ENCODE assay signal across 13 cellular contexts in the genomic region with DNA sequence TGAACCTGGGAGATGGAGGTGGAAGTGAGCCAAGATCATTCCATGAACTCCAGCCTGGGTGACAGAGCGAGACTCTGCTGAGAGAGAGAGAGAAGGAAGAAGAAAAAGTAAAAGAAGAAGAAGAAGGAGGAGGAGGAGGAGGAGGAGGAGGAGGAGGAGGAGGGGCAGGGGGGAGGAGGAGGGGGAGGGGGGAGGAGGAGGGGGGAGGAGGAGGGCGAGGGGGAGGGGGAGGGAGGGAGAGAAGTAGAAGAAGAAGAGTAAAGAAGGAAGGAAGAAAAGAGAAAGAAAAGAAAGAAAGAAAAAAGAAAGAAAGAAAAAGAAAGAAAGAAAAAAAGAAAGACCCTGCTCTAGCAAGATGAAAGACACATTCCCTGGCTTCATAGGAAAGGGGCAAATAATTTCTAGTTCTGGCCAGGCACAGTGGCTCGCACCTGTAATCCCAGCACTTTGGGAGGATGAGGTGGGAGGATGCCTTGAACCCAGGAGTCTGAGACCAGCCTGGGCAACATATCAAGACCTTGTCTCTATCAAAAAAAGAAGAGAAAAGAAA. TPM values are rescaled to one million over a fixed set of nuclear protein-coding genes. Genes with fewer than 3 reads are reported as not detected.
DNase-seq lines count a peak whose midpoint lies in the region; ATAC-seq, FAIRE-seq and TF ChIP-seq lines count a peak whose summit lies in the region.
"Had no signal": no experiment of that assay in that cellular context is flagged by ENCODE, and none has a peak within 500 bp of the region (broad histone marks: within the 10 kb centered on the region; RNA-seq: fewer than 3 reads in every experiment).

No MANE protein-coding gene starts in this region.

- no peak for ATAC-seq in HepG2
- ATAC-seq in right lobe of liver: no peak
- ATAC-seq in left lung: no peak
- no peak for ATAC-seq in upper lobe of right lung
- ATAC-seq in esophagus mucosa: no peak

- TF ChIP-seq POLR2A in HepG2 (IDR thresholded peaks at IDR 0.05; ENCODE audit: insufficient read depth in 1 of 2, low read depth in 2 of 2, low read length in 2 of 2) (no peak), right lobe of liver (IDR thresholded peaks at IDR 0.05) (no peak)

- no peak overlapping the region for H3K4me2 ChIP-seq in HepG2 (ENCODE audit: low read depth, low read length)
- H3K4me2 ChIP-seq: SK-N-SH had no signal

- TF ChIP-seq RAD21 in HepG2 (CRISPR knock-in tag; IDR thresholded peaks at IDR 0.05): no peak

- H3K4me3 ChIP-seq in HepG2 (replicated peaks in 1 of 3; ENCODE audit: insufficient read depth in 1 of 3, low read depth in 2 of 3, low read length in 3 of 3) (no peak overlapping the region), right lobe of liver (no peak overlapping the region), left lung (no peak overlapping the region), upper lobe of right lung (no peak overlapping the region)
- H3K4me3 ChIP-seq: HAP-1 had no signal

- in situ Hi-C loops in HepG2 (cut with HindIII; ENCODE audit: extremely low pct_ligation_motif_present, low pct_unique_long_range_greater_than_20kb): no loop called here

- CTCF ChIA-PET in HepG2 (lab: Yijun Ruan, JAX; ENCODE audit: low intra/inter-chr PET ratio, low total read pairs): no interaction called here
- CTCF ChIA-PET in activated CD4-positive, alpha-beta memory T cell treated with anti-CD3 and anti-CD28 coated beads, Interleukin-2, amount 10 ng/mL, durations not matched to agents 7 days and 5 days (lab: Charles Lee): interaction anchor here (0.8 to 3.1 kb wide), 8 partner anchors 9 to 268 kb away, joined by 4 to 23 read pairs (median 6); a partner anchor contains a TSS

- H2AFZ ChIP-seq in HepG2 (ENCODE audit: low read length): no peak overlapping the region

- FAIRE-seq in HepG2 (lab: Jason Lieb, UNC): no peak
- FAIRE-seq: small intestine had no signal

- no peak for TF ChIP-seq CTCF in HepG2 (CRISPR knock-in tag; IDR thresholded peaks at IDR 0.05)
- no peak for TF ChIP-seq CTCF in right lobe of liver (IDR thresholded peaks at IDR 0.05)
- TF ChIP-seq CTCF in left lung (IDR thresholded peaks at IDR 0.05): no peak
- TF ChIP-seq CTCF in upper lobe of right lung (IDR thresholded peaks at IDR 0.05): no peak

- intact Hi-C loops in HepG2 (cut with micrococcal nuclease; ENCODE audit: unreplicated experiment) (no loop called here), right lobe of liver (cut with DNase I) (no loop called here), left lung (cut with DNase I) (no loop called here), upper lobe of right lung (cut with DNase I) (no loop called here)

- no TSS peak for BruUV-seq in HepG2 (replicated peaks; lab: Mats Ljungman, UMichigan)

- H3K9me3 ChIP-seq in HepG2 (ENCODE audit: low read length): no peaks in the 10 kb centered on the region
- H3K9me3 ChIP-seq in right lobe of liver: no peaks in the 10 kb centered on the region
- H3K9me3 ChIP-seq in left lung: no peaks in the 10 kb centered on the region
- H3K9me3 ChIP-seq in upper lobe of right lung: no peaks in the 10 kb centered on the region
- H3K9me3 ChIP-seq: HAP-1, SK-N-SH had no signal

- H3K36me3 Mint-ChIP-seq in activated CD4-positive, alpha-beta memory T cell treated with anti-CD3 and anti-CD28 coated beads, Interleukin-2, amount 10 ng/mL, durations not matched to agents 7 days and 5 days (ENCODE audit: low read depth): no peaks in the 10 kb centered on the region

- H4K20me1 ChIP-seq in HepG2 (ENCODE audit: insufficient read depth, low read length): no peaks in the 10 kb centered on the region

- peak overlapping the region; percentile 66 for H3K4me3 Mint-ChIP-seq in activated CD4-positive, alpha-beta memory T cell treated with anti-CD3 and anti-CD28 coated beads, Interleukin-2, amount 10 ng/mL, durations not matched to agents 7 days and 5 days

- no peak overlapping the region for H3K27ac ChIP-seq in HepG2 (ENCODE audit: extremely low read length, insufficient read depth, low read length)
- H3K27ac ChIP-seq in right lobe of liver: peak overlapping the region in 1 of 3 donors; percentile 49
- peak overlapping the region; percentile 4 to 77 for H3K27ac ChIP-seq in left lung
- H3K27ac ChIP-seq in upper lobe of right lung: peak overlapping the region; percentile 78

- DNase-seq in HepG2 (ENCODE audit: low spot score) (no peak), right lobe of liver (no peak), left lung (no peak), upper lobe of right lung (no peak), putamen (ENCODE audit: low spot score) (no peak), activated gamma-delta T cell treated with Interleukin-2 at 50 U/mL for 16 hours (no peak)
- no peak for DNase-seq in activated CD4-positive, alpha-beta memory T cell treated with anti-CD3 and anti-CD28 coated beads, Interleukin-2, amount 10 ng/mL, durations not matched to agents 7 days and 5 days
- DNase-seq: NCI-H1436, occipital lobe, SK-N-SH had no signal

- H3K9me3 Mint-ChIP-seq in activated CD4-positive, alpha-beta memory T cell treated with anti-CD3 and anti-CD28 coated beads, Interleukin-2, amount 10 ng/mL, durations not matched to agents 7 days and 5 days: no peaks in the 10 kb centered on the region

- no peaks in the 10 kb centered on the region for H3K27me3 Mint-ChIP-seq in activated CD4-positive, alpha-beta memory T cell treated with anti-CD3 and anti-CD28 coated beads, Interleukin-2, amount 10 ng/mL, durations not matched to agents 7 days and 5 days

- H3K9ac ChIP-seq in HepG2 (ENCODE audit: insufficient read depth, low read depth, low read length): no peak overlapping the region
- H3K9ac ChIP-seq: SK-N-SH had no signal

- no peaks in the 10 kb centered on the region for H3K79me2 ChIP-seq in HepG2 (ENCODE audit: insufficient read depth, low read length)

- no peaks in the 10 kb centered on the region for H3K36me3 ChIP-seq in HepG2 (replicated peaks in 1 of 2; ENCODE audit: control insufficient read depth in 1 of 2, insufficient read depth in 2 of 2, low read length in 2 of 2)
- H3K36me3 ChIP-seq in right lobe of liver: no peaks in the 10 kb centered on the region
- no peaks in the 10 kb centered on the region for H3K36me3 ChIP-seq in left lung
- H3K36me3 ChIP-seq in upper lobe of right lung: no peaks in the 10 kb centered on the region
- H3K36me3 ChIP-seq: HAP-1 had no signal

- peak overlapping the region; percentile 98 for H3K27ac Mint-ChIP-seq in activated CD4-positive, alpha-beta memory T cell treated with anti-CD3 and anti-CD28 coated beads, Interleukin-2, amount 10 ng/mL, durations not matched to agents 7 days and 5 days

- H3K4me1 Mint-ChIP-seq in activated CD4-positive, alpha-beta memory T cell treated with anti-CD3 and anti-CD28 coated beads, Interleukin-2, amount 10 ng/mL, durations not matched to agents 7 days and 5 days: peaks cover 87% of the 10 kb centered on the region

- peaks cover 1 to 18% of the 10 kb centered on the region in 2 experiments; a peak in 3 of 5 replicates for H3K27me3 ChIP-seq in HepG2 (ENCODE audit: control insufficient read depth in 1 of 2, insufficient read depth in 2 of 2, low read length in 2 of 2)
- H3K27me3 ChIP-seq in right lobe of liver: no peaks in the 10 kb centered on the region
- H3K27me3 ChIP-seq in left lung: no peaks in the 10 kb centered on the region
- H3K27me3 ChIP-seq in upper lobe of right lung: no peaks in the 10 kb centered on the region

- TF ChIP-seq EP300 in HepG2 (IDR thresholded peaks at IDR 0.05; ENCODE audit: low read depth in 2 of 2, low read length in 2 of 2) (no peak), HepG2 (CRISPR knock-in tag; IDR thresholded peaks at IDR 0.05; ENCODE audit: borderline replicate concordance) (no peak)

- 75% methylated on average over 2 of the region's 3 CpGs for WGBS in HepG2 (ENCODE audit: low lambda C conversion rate)
- 87% methylated on average over 2 of the region's 3 CpGs for WGBS in right lobe of liver (ENCODE audit: insufficient coverage, low coverage, low lambda C conversion rate, missing lambda C conversion rate)

- peaks cover 29% of the 10 kb centered on the region for H3K4me1 ChIP-seq in HepG2 (ENCODE audit: insufficient read depth, low read length)
- peaks cover 0 to 20% (median 4%) of the 10 kb centered on the region in 4 donors for H3K4me1 ChIP-seq in right lobe of liver
- peaks cover 0 to 59% of the 10 kb centered on the region in 2 donors for H3K4me1 ChIP-seq in left lung
- H3K4me1 ChIP-seq in upper lobe of right lung: peaks cover 17% of the 10 kb centered on the region
- H3K4me1 ChIP-seq: HAP-1 had no signal

- POLR2A ChIA-PET in HepG2 (lab: Yijun Ruan, JAX): no interaction called here
- POLR2A ChIA-PET in activated CD4-positive, alpha-beta memory T cell treated with anti-CD3 and anti-CD28 coated beads, Interleukin-2, amount 10 ng/mL, durations not matched to agents 7 days and 5 days (lab: Charles Lee): interaction anchor here (0.9 to 15.7 kb wide), 17 partner anchors 8 to 267 kb away, joined by 3 to 302 read pairs (median 8); a partner anchor contains a TSS

RNA-seq across cellular contexts. Expression of a gene that starts 23.6 kb away (rescaled TPM):
- total RNA-seq in HepG2 (2016; rRNA removed; fragmentation: Illumina TruSeq; extraction: Trizol): 3.3 and 5.3 TPM in 2 replicates
- 5.4 and 8.1 TPM in 2 replicates for total RNA-seq in HepG2 (2016; cell fraction: cytosol; rRNA removed; fragmentation: Illumina TruSeq; extraction: Trizol; ENCODE audit: low read depth)
- total RNA-seq in HepG2 (2016; cell fraction: insoluble cytoplasmic fraction; rRNA removed; fragmentation: Illumina TruSeq; extraction: Trizol): 2.8 and 4.2 TPM in 2 replicates
- 9.1 and 10.9 TPM in 2 replicates for total RNA-seq in HepG2 (2016; cell fraction: membrane; rRNA removed; fragmentation: Illumina TruSeq; extraction: Trizol)
- total RNA-seq in HepG2 (2016; cell fraction: nucleus; rRNA removed; fragmentation: Illumina TruSeq; extraction: Trizol): 5.6 and 5.7 TPM in 2 replicates
- polyA plus RNA-seq in HepG2 (2011; rRNA removed): 6.3 and 9.4 TPM in 2 replicates
- polyA plus RNA-seq in HepG2 (2011; cell fraction: cytosol; rRNA removed): 5.3 and 8.4 TPM in 2 replicates
- polyA plus RNA-seq in HepG2 (2011; cell fraction: nucleus; rRNA removed): 30.3 and 31.6 TPM in 2 replicates
- polyA plus RNA-seq in HepG2 (2012): 6.5 and 7.4 TPM in 2 replicates
- polyA plus RNA-seq in HepG2 (2016; cell fraction: cytosol; fragmentation: Illumina TruSeq; extraction: Trizol; ENCODE audit: low read depth): 5.5 and 7.8 TPM in 2 replicates
- polyA plus RNA-seq in HepG2 (2016; cell fraction: insoluble cytoplasmic fraction; fragmentation: Illumina TruSeq; extraction: Trizol; ENCODE audit: low read depth): 5.2 and 6.3 TPM in 2 replicates
- 7.1 and 9.9 TPM in 2 replicates for polyA plus RNA-seq in HepG2 (2016; cell fraction: membrane; fragmentation: Illumina TruSeq; extraction: Trizol; ENCODE audit: low read depth)
- 8.1 and 8.6 TPM in 2 replicates for polyA plus RNA-seq in HepG2 (2016; cell fraction: nucleus; fragmentation: Illumina TruSeq; extraction: Trizol; ENCODE audit: insufficient read depth, low read depth)
- 3.9 and 31.0 TPM in 2 replicates for polyA minus RNA-seq in HepG2 (2011; rRNA and poly(A)+ RNA removed; ENCODE audit: low replicate concordance)
- polyA minus RNA-seq in HepG2 (2011; cell fraction: cytosol; rRNA and poly(A)+ RNA removed): 12.0 and 14.0 TPM in 2 replicates
- polyA minus RNA-seq in HepG2 (2011; cell fraction: nucleus; rRNA and poly(A)+ RNA removed): 44.8 and 46.1 TPM in 2 replicates
- 10 to 100 TPM in 3 of 6 experiments, 1 to 10 TPM in 2, under 1 TPM in 1; 0.88 to 26.6 (median 10.9) TPM for total RNA-seq in right lobe of liver
- total RNA-seq in activated CD4-positive, alpha-beta memory T cell treated with anti-CD3 and anti-CD28 coated beads, Interleukin-2, amount 10 ng/mL, durations not matched to agents 7 days and 5 days: 100 to 1,000 TPM; 136 to 142 TPM
- total RNA-seq in left lung: 10 to 100 TPM; 11.8 to 21.4 TPM
- 15.3 TPM for total RNA-seq in upper lobe of right lung
- total RNA-seq in esophagus mucosa: 2.8 TPM
- total RNA-seq: occipital lobe had no signal

RNA-seq across cellular contexts. Expression of a gene that starts 36.7 kb away (rescaled TPM):
- total RNA-seq in HepG2 (2016; rRNA removed; fragmentation: Illumina TruSeq; extraction: Trizol) (not detected in 2 replicates), right lobe of liver (not detected), left lung (not detected), upper lobe of right lung (not detected), esophagus mucosa (not detected)
- not detected in 2 replicates for total RNA-seq in HepG2 (2016; cell fraction: cytosol; rRNA removed; fragmentation: Illumina TruSeq; extraction: Trizol; ENCODE audit: low read depth)
- total RNA-seq in HepG2 (2016; cell fraction: insoluble cytoplasmic fraction; rRNA removed; fragmentation: Illumina TruSeq; extraction: Trizol): not detected in 2 replicates
- total RNA-seq in HepG2 (2016; cell fraction: membrane; rRNA removed; fragmentation: Illumina TruSeq; extraction: Trizol): not detected in 2 replicates
- total RNA-seq in HepG2 (2016; cell fraction: nucleus; rRNA removed; fragmentation: Illumina TruSeq; extraction: Trizol): not detected in 2 replicates
- not detected in 2 replicates for polyA plus RNA-seq in HepG2 (2011; rRNA removed)
- not detected in 2 replicates for polyA plus RNA-seq in HepG2 (2011; cell fraction: cytosol; rRNA removed)
- not detected in 2 replicates for polyA plus RNA-seq in HepG2 (2011; cell fraction: nucleus; rRNA removed)
- polyA plus RNA-seq in HepG2 (2012): not detected in 2 replicates
- polyA plus RNA-seq in HepG2 (2016; cell fraction: cytosol; fragmentation: Illumina TruSeq; extraction: Trizol; ENCODE audit: low read depth): not detected in 2 replicates
- not detected in 2 replicates for polyA plus RNA-seq in HepG2 (2016; cell fraction: insoluble cytoplasmic fraction; fragmentation: Illumina TruSeq; extraction: Trizol; ENCODE audit: low read depth)
- not detected in 2 replicates for polyA plus RNA-seq in HepG2 (2016; cell fraction: membrane; fragmentation: Illumina TruSeq; extraction: Trizol; ENCODE audit: low read depth)
- polyA plus RNA-seq in HepG2 (2016; cell fraction: nucleus; fragmentation: Illumina TruSeq; extraction: Trizol; ENCODE audit: insufficient read depth, low read depth): not detected in 2 replicates
- polyA minus RNA-seq in HepG2 (2011; rRNA and poly(A)+ RNA removed; ENCODE audit: low replicate concordance): not detected in 2 replicates
- polyA minus RNA-seq in HepG2 (2011; cell fraction: cytosol; rRNA and poly(A)+ RNA removed): not detected in 2 replicates
- polyA minus RNA-seq in HepG2 (2011; cell fraction: nucleus; rRNA and poly(A)+ RNA removed): not detected in 2 replicates
- total RNA-seq in activated CD4-positive, alpha-beta memory T cell treated with anti-CD3 and anti-CD28 coated beads, Interleukin-2, amount 10 ng/mL, durations not matched to agents 7 days and 5 days: not detected
- total RNA-seq: occipital lobe had no signal
- polyA plus RNA-seq: SK-N-SH, small intestine had no signal

RNA-seq across cellular contexts. Expression of a gene that starts 41.1 kb away (rescaled TPM):
- total RNA-seq in HepG2 (2016; rRNA removed; fragmentation: Illumina TruSeq; extraction: Trizol): not detected in 2 replicates
- not detected in 2 replicates for total RNA-seq in HepG2 (2016; cell fraction: cytosol; rRNA removed; fragmentation: Illumina TruSeq; extraction: Trizol; ENCODE audit: low read depth)
- not detected in 2 replicates for total RNA-seq in HepG2 (2016; cell fraction: insoluble cytoplasmic fraction; rRNA removed; fragmentation: Illumina TruSeq; extraction: Trizol)
- not detected in 2 replicates for total RNA-seq in HepG2 (2016; cell fraction: membrane; rRNA removed; fragmentation: Illumina TruSeq; extraction: Trizol)
- total RNA-seq in HepG2 (2016; cell fraction: nucleus; rRNA removed; fragmentation: Illumina TruSeq; extraction: Trizol): not detected in 2 replicates
- not detected in 2 replicates for polyA plus RNA-seq in HepG2 (2011; rRNA removed)
- polyA plus RNA-seq in HepG2 (2011; cell fraction: cytosol; rRNA removed): not detected in 2 replicates
- polyA plus RNA-seq in HepG2 (2011; cell fraction: nucleus; rRNA removed): not detected in 2 replicates
- not detected in 2 replicates for polyA plus RNA-seq in HepG2 (2012)
- not detected in 2 replicates for polyA plus RNA-seq in HepG2 (2016; cell fraction: cytosol; fragmentation: Illumina TruSeq; extraction: Trizol; ENCODE audit: low read depth)
- polyA plus RNA-seq in HepG2 (2016; cell fraction: insoluble cytoplasmic fraction; fragmentation: Illumina TruSeq; extraction: Trizol; ENCODE audit: low read depth): not detected in 2 replicates
- polyA plus RNA-seq in HepG2 (2016; cell fraction: membrane; fragmentation: Illumina TruSeq; extraction: Trizol; ENCODE audit: low read depth): not detected in 2 replicates
- not detected in 2 replicates for polyA plus RNA-seq in HepG2 (2016; cell fraction: nucleus; fragmentation: Illumina TruSeq; extraction: Trizol; ENCODE audit: insufficient read depth, low read depth)
- not detected in 2 replicates for polyA minus RNA-seq in HepG2 (2011; rRNA and poly(A)+ RNA removed; ENCODE audit: low replicate concordance)
- not detected in 2 replicates for polyA minus RNA-seq in HepG2 (2011; cell fraction: cytosol; rRNA and poly(A)+ RNA removed)
- polyA minus RNA-seq in HepG2 (2011; cell fraction: nucleus; rRNA and poly(A)+ RNA removed): 2.8 TPM in 1 of 2 replicates, not detected in the other
- total RNA-seq in right lobe of liver: not detected
- total RNA-seq in activated CD4-positive, alpha-beta memory T cell treated with anti-CD3 and anti-CD28 coated beads, Interleukin-2, amount 10 ng/mL, durations not matched to agents 7 days and 5 days: not detected
- total RNA-seq in left lung: not detected
- total RNA-seq in upper lobe of right lung: not detected
- not detected for total RNA-seq in esophagus mucosa
- total RNA-seq: occipital lobe had no signal
- polyA plus RNA-seq: SK-N-SH, small intestine had no signal

RNA-seq across cellular contexts. Expression of a gene that starts 43.9 kb away (rescaled TPM):
- not detected in 2 replicates for total RNA-seq in HepG2 (2016; rRNA removed; fragmentation: Illumina TruSeq; extraction: Trizol)
- 0.61 TPM in 1 of 2 replicates, not detected in the other for total RNA-seq in HepG2 (2016; cell fraction: cytosol; rRNA removed; fragmentation: Illumina TruSeq; extraction: Trizol; ENCODE audit: low read depth)
- not detected in 2 replicates for total RNA-seq in HepG2 (2016; cell fraction: insoluble cytoplasmic fraction; rRNA removed; fragmentation: Illumina TruSeq; extraction: Trizol)
- total RNA-seq in HepG2 (2016; cell fraction: membrane; rRNA removed; fragmentation: Illumina TruSeq; extraction: Trizol): 0.28 and 0.52 TPM in 2 replicates
- total RNA-seq in HepG2 (2016; cell fraction: nucleus; rRNA removed; fragmentation: Illumina TruSeq; extraction: Trizol): not detected in 2 replicates
- 0.54 TPM in 1 of 2 replicates, not detected in the other for polyA plus RNA-seq in HepG2 (2011; rRNA removed)
- 0.19 and 0.26 TPM in 2 replicates for polyA plus RNA-seq in HepG2 (2011; cell fraction: cytosol; rRNA removed)
- not detected in 2 replicates for polyA plus RNA-seq in HepG2 (2011; cell fraction: nucleus; rRNA removed)
- not detected in 2 replicates for polyA plus RNA-seq in HepG2 (2012)
- 1.6 and 2.0 TPM in 2 replicates for polyA plus RNA-seq in HepG2 (2016; cell fraction: cytosol; fragmentation: Illumina TruSeq; extraction: Trizol; ENCODE audit: low read depth)
- 0.56 TPM in 1 of 2 replicates, not detected in the other for polyA plus RNA-seq in HepG2 (2016; cell fraction: insoluble cytoplasmic fraction; fragmentation: Illumina TruSeq; extraction: Trizol; ENCODE audit: low read depth)
- 0.55 and 0.73 TPM in 2 replicates for polyA plus RNA-seq in HepG2 (2016; cell fraction: membrane; fragmentation: Illumina TruSeq; extraction: Trizol; ENCODE audit: low read depth)
- polyA plus RNA-seq in HepG2 (2016; cell fraction: nucleus; fragmentation: Illumina TruSeq; extraction: Trizol; ENCODE audit: insufficient read depth, low read depth): not detected in 2 replicates
- polyA minus RNA-seq in HepG2 (2011; rRNA and poly(A)+ RNA removed; ENCODE audit: low replicate concordance): not detected in 2 replicates
- polyA minus RNA-seq in HepG2 (2011; cell fraction: cytosol; rRNA and poly(A)+ RNA removed): not detected in 2 replicates
- polyA minus RNA-seq in HepG2 (2011; cell fraction: nucleus; rRNA and poly(A)+ RNA removed): not detected in 2 replicates
- total RNA-seq in right lobe of liver: not detected
- not detected for total RNA-seq in activated CD4-positive, alpha-beta memory T cell treated with anti-CD3 and anti-CD28 coated beads, Interleukin-2, amount 10 ng/mL, durations not matched to agents 7 days and 5 days
- total RNA-seq in left lung: not detected
- not detected for total RNA-seq in upper lobe of right lung
- not detected for total RNA-seq in esophagus mucosa
- total RNA-seq: occipital lobe had no signal
- polyA plus RNA-seq: SK-N-SH, small intestine had no signal

RNA-seq across cellular contexts. Expression of a gene that starts 48.8 kb away (rescaled TPM):
- total RNA-seq in HepG2 (2016; rRNA removed; fragmentation: Illumina TruSeq; extraction: Trizol) (not detected in 2 replicates), right lobe of liver (not detected), left lung (not detected), upper lobe of right lung (not detected), esophagus mucosa (not detected)
- total RNA-seq in HepG2 (2016; cell fraction: cytosol; rRNA removed; fragmentation: Illumina TruSeq; extraction: Trizol; ENCODE audit: low read depth): not detected in 2 replicates
- total RNA-seq in HepG2 (2016; cell fraction: insoluble cytoplasmic fraction; rRNA removed; fragmentation: Illumina TruSeq; extraction: Trizol): not detected in 2 replicates
- total RNA-seq in HepG2 (2016; cell fraction: membrane; rRNA removed; fragmentation: Illumina TruSeq; extraction: Trizol): not detected in 2 replicates
- not detected in 2 replicates for total RNA-seq in HepG2 (2016; cell fraction: nucleus; rRNA removed; fragmentation: Illumina TruSeq; extraction: Trizol)
- not detected in 2 replicates for polyA plus RNA-seq in HepG2 (2011; rRNA removed)
- 0.44 TPM in 1 of 2 replicates, not detected in the other for polyA plus RNA-seq in HepG2 (2011; cell fraction: cytosol; rRNA removed)
- not detected in 2 replicates for polyA plus RNA-seq in HepG2 (2011; cell fraction: nucleus; rRNA removed)
- not detected in 2 replicates for polyA plus RNA-seq in HepG2 (2012)
- polyA plus RNA-seq in HepG2 (2016; cell fraction: cytosol; fragmentation: Illumina TruSeq; extraction: Trizol; ENCODE audit: low read depth): not detected in 2 replicates
- not detected in 2 replicates for polyA plus RNA-seq in HepG2 (2016; cell fraction: insoluble cytoplasmic fraction; fragmentation: Illumina TruSeq; extraction: Trizol; ENCODE audit: low read depth)
- polyA plus RNA-seq in HepG2 (2016; cell fraction: membrane; fragmentation: Illumina TruSeq; extraction: Trizol; ENCODE audit: low read depth): not detected in 2 replicates
- not detected in 2 replicates for polyA plus RNA-seq in HepG2 (2016; cell fraction: nucleus; fragmentation: Illumina TruSeq; extraction: Trizol; ENCODE audit: insufficient read depth, low read depth)
- polyA minus RNA-seq in HepG2 (2011; rRNA and poly(A)+ RNA removed; ENCODE audit: low replicate concordance): not detected in 2 replicates
- polyA minus RNA-seq in HepG2 (2011; cell fraction: cytosol; rRNA and poly(A)+ RNA removed): not detected in 2 replicates
- polyA minus RNA-seq in HepG2 (2011; cell fraction: nucleus; rRNA and poly(A)+ RNA removed): not detected in 2 replicates
- total RNA-seq in activated CD4-positive, alpha-beta memory T cell treated with anti-CD3 and anti-CD28 coated beads, Interleukin-2, amount 10 ng/mL, durations not matched to agents 7 days and 5 days: not detected
- total RNA-seq: occipital lobe had no signal
- polyA plus RNA-seq: SK-N-SH, small intestine had no signal
